In genomic region chr2:177251165-177251542, GRCh38 we compare ENCODE assay signal across 12 cellular contexts. TPM values are rescaled to one million over a fixed set of nuclear protein-coding genes. Genes with fewer than 3 reads are reported as not detected.
DNase-seq lines count a peak whose midpoint lies in the region; ATAC-seq and TF ChIP-seq lines count a peak whose summit lies in the region.
"Had no signal": no experiment of that assay in that cellular context is flagged by ENCODE, and none has a peak within 500 bp of the region (broad histone marks: within the 10 kb centered on the region; RNA-seq: fewer than 3 reads in every experiment).

No MANE protein-coding gene starts in this region.

- H3K36me3 Mint-ChIP-seq in Caco-2 (ENCODE audit: insufficient read depth, unreplicated experiment) (peaks cover 67% of the 10 kb centered on the region), T-helper 17 cell (ENCODE audit: low read depth) (peaks cover 2% of the 10 kb centered on the region)

- in situ Hi-C loops in gastrocnemius medialis (cut with MboI; ENCODE audit: low sequenced_read_pairs in 4 of 4), result no loop called here

- H3K4me1 ChIP-seq in Caco-2 (peaks cover 42% of the 10 kb centered on the region), fibroblast of lung (ENCODE audit: control insufficient read depth, extremely low read depth, insufficient read depth, low read length) (peaks cover 20% of the 10 kb centered on the region), gastrocnemius medialis (peaks cover 94 to 100% of the 10 kb centered on the region in 2 donors)

- H3K27me3 ChIP-seq in Caco-2 (replicated peaks; ENCODE audit: control insufficient read depth, insufficient read depth, low read length) (no peaks in the 10 kb centered on the region), fibroblast of lung (ENCODE audit: control insufficient read depth, insufficient read depth, low read length) (no peaks in the 10 kb centered on the region), gastrocnemius medialis (no peaks in the 10 kb centered on the region)

- intact Hi-C loops in Caco-2 (cut with micrococcal nuclease; ENCODE audit: unreplicated experiment) (no loop called here), gastrocnemius medialis (cut with DNase I; ENCODE audit: low total_unique reads) (no loop called here)

- CTCF ChIA-PET in Caco-2 (lab: Charles Lee), result no interaction called here

- no peak for TF ChIP-seq POLR2A in gastrocnemius medialis (IDR thresholded peaks at IDR 0.05)

- POLR2A ChIA-PET in Caco-2 (lab: Charles Lee), result no interaction called here

- H3K4me3 Mint-ChIP-seq in Caco-2 (ENCODE audit: unreplicated experiment) (peak overlapping the region; percentile 59), T-helper 17 cell (peak overlapping the region; percentile 25)
- H3K4me3 Mint-ChIP-seq: activated T-cell treated with anti-CD3 and anti-CD28 coated beads, Interleukin-2, amount 50 U/mL, for 4 hours had no signal

- no peak for DNase-seq in Caco-2
- no peak for DNase-seq in T-helper 17 cell
- no peak for DNase-seq in fibroblast of lung (ENCODE audit: low read depth in 2 of 2)
- no peak for DNase-seq in gastrocnemius medialis
- no peak for DNase-seq in GM03348 (ENCODE audit: low spot score)
- DNase-seq: activated T-cell treated with anti-CD3 and anti-CD28 coated beads, Interleukin-2, amount 50 U/mL, for 4 hours; NCI-H2171; stimulated activated CD4-positive, alpha-beta T cell treated with anti-CD3 and anti-CD28 coated beads, Interleukin-15, amount 100 ng/mL, for 24 hours had no signal

- H3K27ac ChIP-seq in fibroblast of lung (ENCODE audit: insufficient read depth, low read length), result peak overlapping the region; percentile 62
- H3K27ac ChIP-seq in gastrocnemius medialis, result peak overlapping the region; percentile 82 to 87 (median 82)

- H3K27me3 Mint-ChIP-seq in Caco-2 (ENCODE audit: insufficient read depth, unreplicated experiment), result no peaks in the 10 kb centered on the region
- H3K27me3 Mint-ChIP-seq in T-helper 17 cell, result no peaks in the 10 kb centered on the region

- H3K4me1 Mint-ChIP-seq in Caco-2 (ENCODE audit: low read depth, unreplicated experiment) (peaks cover 46% of the 10 kb centered on the region), T-helper 17 cell (peaks cover 45% of the 10 kb centered on the region)

- H3K4me3 ChIP-seq in Caco-2 (ENCODE audit: low read depth, low read length), result no peak overlapping the region
- H3K4me3 ChIP-seq in fibroblast of lung (replicated peaks in 1 of 4; ENCODE audit: control extremely low read depth in 1 of 4, insufficient read depth in 1 of 4, low read depth in 3 of 4, low read length in 4 of 4), result no peak overlapping the region
- H3K4me3 ChIP-seq in gastrocnemius medialis, result peak overlapping the region in 1 of 4 donors; percentile 6

- H3K9me3 Mint-ChIP-seq in Caco-2 (ENCODE audit: unreplicated experiment), result no peaks in the 10 kb centered on the region
- H3K9me3 Mint-ChIP-seq: activated T-cell treated with anti-CD3 and anti-CD28 coated beads, Interleukin-2, amount 50 U/mL, for 4 hours had no signal

- H3K36me3 ChIP-seq in Caco-2 (ENCODE audit: control insufficient read depth, insufficient read depth, low read length), result no peaks in the 10 kb centered on the region
- peaks cover 4% of the 10 kb centered on the region for H3K36me3 ChIP-seq in fibroblast of lung (ENCODE audit: control insufficient read depth, insufficient read depth, low read length)
- no peaks in the 10 kb centered on the region for H3K36me3 ChIP-seq in gastrocnemius medialis

- ATAC-seq in T-helper 17 cell, result no peak
- peak in 1 of 2 donors; percentile 10 for ATAC-seq in gastrocnemius medialis
- no peak for ATAC-seq in HG02885 (IDR thresholded peaks at IDR 0.05; ENCODE audit: poor library complexity, unreplicated experiment)
- ATAC-seq in GM21360 (IDR thresholded peaks at IDR 0.05; ENCODE audit: unreplicated experiment), result no peak
- ATAC-seq in GM18870 (IDR thresholded peaks at IDR 0.05; ENCODE audit: unreplicated experiment), result no peak
- ATAC-seq: SK-N-SH treated with all-trans-retinoic acid at 6 μM for 48 hours had no signal

- no TSS peak for BruUV-seq in Caco-2 (replicated peaks; lab: Mats Ljungman, UMichigan)

- TF ChIP-seq CTCF in Caco-2 (IDR thresholded peaks at IDR 0.05; ENCODE audit: insufficient read depth in 1 of 2, low read depth in 1 of 2, low read length in 1 of 2, severe bottlenecking in 1 of 2, unreplicated experiment in 1 of 2) (no peak), fibroblast of lung (conservative IDR thresholded peaks at IDR 0.05 in 1 of 2, IDR thresholded peaks at IDR 0.05 in 1 of 2; ENCODE audit: low read depth in 1 of 2, low read length in 2 of 2) (no peak), gastrocnemius medialis (IDR thresholded peaks at IDR 0.05 in 4 of 5, conservative IDR thresholded peaks at IDR 0.05 in 1 of 5) (no peak)

- no peak overlapping the region for H3K9ac ChIP-seq in fibroblast of lung (ENCODE audit: insufficient read depth, low read length)

- H4K20me1 ChIP-seq in fibroblast of lung (ENCODE audit: control insufficient read depth, extremely low read depth, insufficient read depth, low read length), result peaks cover 6% of the 10 kb centered on the region

- H3K9me3 ChIP-seq in Caco-2 (no peaks in the 10 kb centered on the region), T-helper 17 cell (ENCODE audit: control insufficient read depth, low read length, poor library complexity, severe bottlenecking) (no peaks in the 10 kb centered on the region), fibroblast of lung (ENCODE audit: control insufficient read depth, insufficient read depth, low read depth, low read length) (no peaks in the 10 kb centered on the region), gastrocnemius medialis (no peaks in the 10 kb centered on the region)

- H3K4me2 ChIP-seq in fibroblast of lung (ENCODE audit: extremely low read depth, insufficient read depth, low read length), result no peak overlapping the region

- H3K79me2 ChIP-seq in fibroblast of lung (ENCODE audit: control insufficient read depth, insufficient read depth, low read length), result peaks cover 98% of the 10 kb centered on the region

- H3K27ac Mint-ChIP-seq in Caco-2 (ENCODE audit: unreplicated experiment) (peak overlapping the region; percentile 53), T-helper 17 cell (peak overlapping the region; percentile 89)

- H2AFZ ChIP-seq in fibroblast of lung (ENCODE audit: low read length), result no peak overlapping the region

RNA-seq across cellular contexts. Expression of gene NFE2L2, which starts 13.4 kb away (rescaled TPM):
- total RNA-seq in Caco-2 (2022), result 75.7 and 80.5 TPM in 2 replicates
- total RNA-seq in T-helper 17 cell, result 10 to 100 TPM; 58.0 to 65.5 TPM
- 97.1 and 142 TPM in 2 replicates for total RNA-seq in fibroblast of lung
- polyA plus RNA-seq in fibroblast of lung, result 166 and 178 TPM in 2 replicates
- 77.8 and 92.7 TPM in 2 replicates for polyA plus RNA-seq in fibroblast of lung (2012)
- 116 and 126 TPM in 2 replicates for polyA minus RNA-seq in fibroblast of lung (ENCODE audit: low replicate concordance)
- total RNA-seq in gastrocnemius medialis, result 10 to 100 TPM; 33.0 to 93.3 (median 59.1) TPM

RNA-seq across cellular contexts. Expression of gene HNRNPA3, which starts 38.6 kb away (rescaled TPM):
- total RNA-seq in Caco-2 (2022), result 322 and 332 TPM in 2 replicates
- total RNA-seq in T-helper 17 cell, result 100 to 1,000 TPM; 179 to 183 TPM
- total RNA-seq in fibroblast of lung, result 33.9 and 34.5 TPM in 2 replicates
- polyA plus RNA-seq in fibroblast of lung, result 81.2 and 106 TPM in 2 replicates
- polyA plus RNA-seq in fibroblast of lung (2012), result 365 and 474 TPM in 2 replicates
- polyA minus RNA-seq in fibroblast of lung (ENCODE audit: low replicate concordance), result 5.8 and 7.3 TPM in 2 replicates
- 10 to 100 TPM; 16.1 to 32.2 (median 22.4) TPM for total RNA-seq in gastrocnemius medialis
